ENCODE assay signal across 28 cellular contexts in genomic region chr17:60802377-60802776, GRCh38.
"Had no signal": no experiment of that assay in that cellular context is flagged by ENCODE, and none has a peak within 500 bp of the region (broad histone marks: within the 10 kb centered on the region; RNA-seq: fewer than 3 reads in every experiment).

No MANE protein-coding gene starts in this region.

- H3K4me3 Mint-ChIP-seq: activated B cell treated with CpG ODN at 0.5 μM for 24 hours; activated CD8-positive, alpha-beta T cell treated with anti-CD3 and anti-CD28 coated beads for 36 hours; activated naive CD8-positive, alpha-beta T cell treated with anti-CD3 and anti-CD28 coated beads for 36 hours; activated naive CD8-positive, alpha-beta T cell treated with anti-CD3 and anti-CD28 coated beads, Interleukin-2, amount 50 U/mL, for 24 hours; central memory CD8-positive, alpha-beta T cell; dendritic cell treated with granulocyte-macrophage colony-stimulating factor and Interleukin-4, amounts not matched to agents 40 ng/mL and 50 ng/mL, for 4 days; endodermal cell; T-helper 17 cell; T-helper 2 cell treated with Interferon-gamma antibody and Interleukin-4, amounts not matched to agents 5 μg/mL and 100 μg/mL, for 36 hours had no signal

- H3K4me1 Mint-ChIP-seq: activated B cell treated with CpG ODN at 0.5 μM for 24 hours; activated naive CD8-positive, alpha-beta T cell treated with anti-CD3 and anti-CD28 coated beads, Interleukin-2, amount 50 U/mL, for 24 hours; endodermal cell had no signal

- H3K27me3 Mint-ChIP-seq: activated B cell treated with CpG ODN at 0.5 μM for 24 hours; activated CD8-positive, alpha-beta T cell treated with anti-CD3 and anti-CD28 coated beads for 36 hours; activated naive CD8-positive, alpha-beta T cell treated with anti-CD3 and anti-CD28 coated beads for 36 hours; activated naive CD8-positive, alpha-beta T cell treated with anti-CD3 and anti-CD28 coated beads, Interleukin-2, amount 50 U/mL, for 24 hours; central memory CD8-positive, alpha-beta T cell; dendritic cell treated with granulocyte-macrophage colony-stimulating factor and Interleukin-4, amounts not matched to agents 40 ng/mL and 50 ng/mL, for 4 days; T-helper 17 cell had no signal

- H3K27ac Mint-ChIP-seq: activated B cell treated with CpG ODN at 0.5 μM for 24 hours; activated CD8-positive, alpha-beta T cell treated with anti-CD3 and anti-CD28 coated beads for 36 hours; activated naive CD8-positive, alpha-beta T cell treated with anti-CD3 and anti-CD28 coated beads for 36 hours; activated naive CD8-positive, alpha-beta T cell treated with anti-CD3 and anti-CD28 coated beads, Interleukin-2, amount 50 U/mL, for 24 hours; dendritic cell treated with granulocyte-macrophage colony-stimulating factor and Interleukin-4, amounts not matched to agents 40 ng/mL and 50 ng/mL, for 4 days; endodermal cell; T-helper 17 cell; T-helper 2 cell treated with Interferon-gamma antibody and Interleukin-4, amounts not matched to agents 5 μg/mL and 100 μg/mL, for 36 hours had no signal

- ATAC-seq: activated CD4-positive, CD25-positive, alpha-beta regulatory T cell treated with anti-CD3 and anti-CD28 coated beads, Interleukin-2, amount 50 U/mL, for 24 hours; activated CD8-positive, alpha-beta T cell treated with anti-CD3 and anti-CD28 coated beads for 36 hours; activated naive CD8-positive, alpha-beta T cell treated with anti-CD3 and anti-CD28 coated beads, Interleukin-2, amount 50 U/mL, for 24 hours; esophagus mucosa; T-helper 17 cell had no signal

- H3K36me3 Mint-ChIP-seq: activated naive CD8-positive, alpha-beta T cell treated with anti-CD3 and anti-CD28 coated beads for 36 hours had no signal

- H3K9me3 Mint-ChIP-seq: activated B cell treated with CpG ODN at 0.5 μM for 24 hours; activated CD8-positive, alpha-beta T cell treated with anti-CD3 and anti-CD28 coated beads for 36 hours; activated naive CD8-positive, alpha-beta T cell treated with anti-CD3 and anti-CD28 coated beads for 36 hours; activated naive CD8-positive, alpha-beta T cell treated with anti-CD3 and anti-CD28 coated beads, Interleukin-2, amount 50 U/mL, for 24 hours; central memory CD8-positive, alpha-beta T cell; dendritic cell treated with granulocyte-macrophage colony-stimulating factor and Interleukin-4, amounts not matched to agents 40 ng/mL and 50 ng/mL, for 4 days; T-helper 2 cell treated with Interferon-gamma antibody and Interleukin-4, amounts not matched to agents 5 μg/mL and 100 μg/mL, for 36 hours had no signal

- DNase-seq: activated B cell treated with CpG ODN at 0.5 μM for 24 hours; activated CD4-positive, alpha-beta T cell treated with anti-CD3 and anti-CD28 coated beads for 48 hours; activated CD4-positive, alpha-beta T cell treated with anti-CD3 and anti-CD28 coated beads, Interleukin-2, amount 50 U/mL, for 1 hour; activated CD4-positive, alpha-beta T cell treated with anti-CD3 and anti-CD28 coated beads, Interleukin-2, amount 50 U/mL, for 48 hours; activated CD8-positive, alpha-beta memory T cell treated with anti-CD3 and anti-CD28 coated beads for 24 hours; activated CD8-positive, alpha-beta T cell treated with anti-CD3 and anti-CD28 coated beads for 36 hours; activated gamma-delta T cell; activated naive CD4-positive, alpha-beta T cell; activated naive CD4-positive, alpha-beta T cell treated with anti-CD3 and anti-CD28 coated beads, Interleukin-2, amount 50 U/mL, for 16 hours; activated naive CD8-positive, alpha-beta T cell treated with anti-CD3 and anti-CD28 coated beads for 36 hours; activated naive CD8-positive, alpha-beta T cell treated with anti-CD3 and anti-CD28 coated beads, Interleukin-2, amount 50 U/mL, for 24 hours; activated T-cell treated with anti-CD3 and anti-CD28 coated beads, Interleukin-2, amount 50 U/mL, for 48 hours; adrenal gland; amygdala; brain microvascular endothelial cell; dorsolateral prefrontal cortex; effector memory CD4-positive, alpha-beta T cell; endodermal cell; head of caudate nucleus; T-helper 1 cell; T-helper 17 cell; T1000; WERI-Rb-1 had no signal
